ENCODE assay signal across 20 cellular contexts in genomic region chr18:32422978-32423740, GRCh38.
"Had no signal": no experiment of that assay in that cellular context is flagged by ENCODE, and none has a peak within 500 bp of the region (broad histone marks: within the 10 kb centered on the region; RNA-seq: fewer than 3 reads in every experiment).

No MANE protein-coding gene starts in this region.

- H3K36me3 ChIP-seq: ascending aorta, brain microvascular endothelial cell, esophagus muscularis mucosa, ovary had no signal

- H3K27me3 ChIP-seq: ascending aorta, brain microvascular endothelial cell, esophagus muscularis mucosa, foreskin keratinocyte, ovary, tibial nerve had no signal

- ATAC-seq: activated T-cell treated with anti-CD3 and anti-CD28 coated beads, Interleukin-2, amount 50 U/mL, for 72 hours; foreskin keratinocyte had no signal

- H3K9me3 ChIP-seq: ascending aorta, esophagus muscularis mucosa, ovary, tibial nerve had no signal

- H3K27ac ChIP-seq: ascending aorta, brain microvascular endothelial cell, esophagus muscularis mucosa, foreskin keratinocyte, ovary, VCaP had no signal

- DNase-seq: activated CD4-positive, alpha-beta T cell treated with anti-CD3 and anti-CD28 coated beads for 4 hours; activated CD4-positive, alpha-beta T cell treated with anti-CD3 and anti-CD28 coated beads, Interleukin-2, amount 50 U/mL, for 4 hours; activated naive CD4-positive, alpha-beta T cell; activated T-cell treated with anti-CD3 and anti-CD28 coated beads for 4 hours; activated T-cell treated with anti-CD3 and anti-CD28 coated beads, Interleukin-2, amount 50 U/mL, for 72 hours; brain microvascular endothelial cell; central memory CD4-positive, alpha-beta T cell; endodermal cell; foreskin keratinocyte; naive B cell; nephron progenitor cell; ovary; stimulated activated CD4-positive, alpha-beta T cell treated with anti-CD3 and anti-CD28 coated beads, Interleukin-15, amount 100 ng/mL, for 24 hours; stimulated activated CD4-positive, alpha-beta T cell treated with anti-CD3 and anti-CD28 coated beads, Interleukin-2, amount 100 ng/mL, for 24 hours; stimulated activated naive CD4-positive, alpha-beta T cell; T-helper 9 cell had no signal

- H3K4me3 ChIP-seq: ascending aorta, esophagus muscularis mucosa, ovary, tibial nerve had no signal
